9 cellular contexts compared by ENCODE assay signal in the genomic region with DNA sequence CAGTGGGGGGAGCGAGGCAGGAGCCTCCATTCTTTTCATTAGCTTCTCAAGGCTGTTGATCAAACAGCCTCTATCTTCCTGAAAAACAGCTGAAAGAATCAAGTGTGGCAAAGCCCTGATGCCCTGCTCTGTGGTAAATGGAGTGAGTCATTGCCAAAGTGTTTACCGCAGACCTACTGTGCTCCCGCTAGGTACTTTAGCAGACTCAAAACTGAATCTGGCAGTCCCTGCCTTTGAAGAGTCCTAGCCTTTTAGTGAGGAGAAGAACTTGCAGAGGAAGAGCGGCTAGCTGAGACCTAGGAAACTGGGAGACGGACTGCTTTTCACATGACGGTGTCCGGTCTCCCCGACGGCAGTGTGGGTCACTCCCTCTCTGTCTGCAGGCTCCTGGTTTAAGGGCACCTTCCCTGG. TPM values are rescaled to one million over a fixed set of nuclear protein-coding genes. Genes with fewer than 3 reads are reported as not detected.
A peak's percentile ranks its signal among the peaks of the same experiment; 100 is the strongest.
DNase-seq lines count a peak whose midpoint lies in the region; ATAC-seq and TF ChIP-seq lines count a peak whose summit lies in the region.
"Had no signal": no experiment of that assay in that cellular context is flagged by ENCODE, and none has a peak within 500 bp of the region (broad histone marks: within the 10 kb centered on the region; RNA-seq: fewer than 3 reads in every experiment).

No MANE protein-coding gene starts in this region.

- DNase-seq in cardiac septum (ENCODE audit: low spot score) (peak; percentile 56), Right ventricle myocardium inferior (ENCODE audit: missing footprints) (no peak), islet precursor cell (peak; percentile 83), DMS79 treated with DMSO at 0.1 percent for 48 hours (lab: John Stamatoyannopoulos, UW) (no peak)
- DNase-seq: activated T-cell treated with anti-CD3 and anti-CD28 coated beads, Interleukin-2, amount 50 U/mL, for 1 hour had no signal

- ATAC-seq in Right ventricle myocardium inferior (no peak), GM19324 (IDR thresholded peaks at IDR 0.05; ENCODE audit: low FRiP score, unreplicated experiment) (no peak), GM19351 (IDR thresholded peaks at IDR 0.05; ENCODE audit: unreplicated experiment) (no peak)

- H3K9me2 ChIP-seq in SU-DHL-6 (replicated peaks; ENCODE audit: insufficient read depth, low read length), result no peaks in the 10 kb centered on the region

- H3K36me3 ChIP-seq in SU-DHL-6 (ENCODE audit: low read length), result no peaks in the 10 kb centered on the region
- H3K36me3 ChIP-seq in urinary bladder (ENCODE audit: insufficient read depth), result no peaks in the 10 kb centered on the region

- TF ChIP-seq CTCF in SU-DHL-6 (IDR thresholded peaks at IDR 0.05; ENCODE audit: insufficient read depth, low read length, poor library complexity, severe bottlenecking), result no peak

- H3K27ac ChIP-seq in SU-DHL-6 (ENCODE audit: low read depth, low read length) (no peak overlapping the region), urinary bladder (ENCODE audit: low read depth) (peak overlapping the region; percentile 28)

- H3K79me2 ChIP-seq in SU-DHL-6 (ENCODE audit: insufficient read depth, low read length), result peaks cover 76% of the 10 kb centered on the region

- H3K9ac ChIP-seq in SU-DHL-6 (ENCODE audit: low read length), result no peak overlapping the region

- H3K4me2 ChIP-seq in SU-DHL-6 (ENCODE audit: low read depth, low read length, poor library complexity, severe bottlenecking), result peak overlapping the region; percentile 23

- intact Hi-C loops in cardiac septum (cut with DNase I), result loop anchor here (5.0 kb wide), 1 partner anchor 60 kb away; no protein-coding TSS in a partner anchor
- intact Hi-C loops in Right ventricle myocardium inferior (cut with DNase I), result loop anchor here (5.0 kb wide), 1 partner anchor 105 kb away; no protein-coding TSS in a partner anchor

- peaks cover 1% of the 10 kb centered on the region for H3K4me1 ChIP-seq in urinary bladder (ENCODE audit: insufficient read depth)

- H3F3A ChIP-seq in SU-DHL-6 (ENCODE audit: insufficient read depth), result peaks cover 11% of the 10 kb centered on the region

- 87% methylated on average over 9 of the region's 9 CpGs for WGBS in urinary bladder

- H3K4me3 ChIP-seq in SU-DHL-6 (ENCODE audit: insufficient read depth, low read length, poor library complexity, severe bottlenecking), result no peak overlapping the region
- peak overlapping the region; percentile 0 for H3K4me3 ChIP-seq in urinary bladder (ENCODE audit: low read depth, low read length)

- H3K9me3 ChIP-seq in SU-DHL-6 (ENCODE audit: insufficient read depth, low read length), result no peaks in the 10 kb centered on the region

- H4K20me1 ChIP-seq in SU-DHL-6 (ENCODE audit: low read depth, low read length), result no peaks in the 10 kb centered on the region

- no peak overlapping the region for H2AFZ ChIP-seq in SU-DHL-6 (ENCODE audit: low read depth, low read length, severe bottlenecking)

- H3K27me3 ChIP-seq in SU-DHL-6 (ENCODE audit: low read length), result no peaks in the 10 kb centered on the region

RNA-seq across cellular contexts. Expression of a gene that starts 3.3 kb away (rescaled TPM):
- total RNA-seq in cardiac septum (15.2 TPM), Right ventricle myocardium inferior (4.1 TPM), urinary bladder (4.4 TPM)
- 4.7 TPM for polyA plus RNA-seq in urinary bladder

Comparison
In these comparisons a context has a peak if more than half of its experiments do, and no peak if none do; other contexts are left out.
1. DNase-seq: peak in cardiac septum (single experiment) and islet precursor cell (single experiment); none in Right ventricle myocardium inferior (single experiment) and DMS79 treated with DMSO at 0.1 percent for 48 hours (single experiment).